In the genomic region with DNA sequence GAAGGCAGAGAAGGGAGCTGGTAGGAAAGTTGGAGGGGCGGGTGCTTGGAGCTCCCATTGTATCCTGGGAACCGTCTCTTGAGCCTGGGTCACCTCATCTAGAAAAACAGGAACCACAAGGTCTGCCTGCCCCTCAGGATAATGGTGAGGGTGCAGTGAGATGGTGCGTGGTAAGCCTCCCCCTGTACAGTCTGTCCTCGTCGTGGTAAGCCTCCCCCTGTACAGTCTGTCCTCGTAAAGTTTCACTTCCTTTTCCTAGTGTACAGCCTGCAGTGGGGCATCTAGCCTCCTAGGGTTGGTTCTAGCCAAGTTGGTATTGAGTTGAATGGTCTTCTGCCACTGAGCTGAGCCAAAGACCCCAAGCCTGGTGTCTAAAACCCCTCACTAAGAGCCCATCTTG, we compare ENCODE assay signal across 15 cellular contexts.
A peak's percentile ranks its signal among the peaks of the same experiment; 100 is the strongest.
DNase-seq lines count a peak whose midpoint lies in the region; ATAC-seq and TF ChIP-seq lines count a peak whose summit lies in the region.
"Had no signal": no experiment of that assay in that cellular context is flagged by ENCODE, and none has a peak within 500 bp of the region (broad histone marks: within the 10 kb centered on the region; RNA-seq: fewer than 3 reads in every experiment).

No MANE protein-coding gene starts in this region.

- H3K27me3 ChIP-seq in right atrium auricular region (no peaks in the 10 kb centered on the region), hepatocyte (peaks cover under 1% of the 10 kb centered on the region)
- H3K27me3 ChIP-seq: ovary had no signal

- no peaks in the 10 kb centered on the region for H3K9me3 Mint-ChIP-seq in stimulated activated naive B cell treated with anti-CD40 and anti-IgM and Interleukin-4, amounts not matched to agents 10 μg/mL and 1 μg/mL and 100 μg/mL, for 72 hours
- H3K9me3 Mint-ChIP-seq: activated T-helper 17 cell treated with anti-CD3 and anti-CD28 coated beads, Interleukin-2, amount 50 U/mL, for 72 hours; effector memory CD8-positive, alpha-beta T cell had no signal

- no peak overlapping the region for H3K4me3 Mint-ChIP-seq in stimulated activated naive B cell treated with anti-CD40 and anti-IgM and Interleukin-4, amounts not matched to agents 10 μg/mL and 1 μg/mL and 100 μg/mL, for 72 hours
- H3K4me3 Mint-ChIP-seq: activated T-helper 17 cell treated with anti-CD3 and anti-CD28 coated beads, Interleukin-2, amount 50 U/mL, for 72 hours; effector memory CD8-positive, alpha-beta T cell had no signal

- CTCF ChIA-PET in OCI-LY7 (lab: Charles Lee; ENCODE audit: unreplicated experiment): no interaction called here

- in situ Hi-C loops in KBM-7 (cut with MboI; ENCODE audit: low pct_unique_long_range_greater_than_20kb, low sequenced_read_pairs): no loop called here

- H3K4me1 Mint-ChIP-seq in stimulated activated naive B cell treated with anti-CD40 and anti-IgM and Interleukin-4, amounts not matched to agents 10 μg/mL and 1 μg/mL and 100 μg/mL, for 72 hours: peaks cover 14 to 30% of the 10 kb centered on the region in 2 donors
- H3K4me1 Mint-ChIP-seq: activated T-helper 17 cell treated with anti-CD3 and anti-CD28 coated beads, Interleukin-2, amount 50 U/mL, for 72 hours had no signal

- H4K20me1 ChIP-seq in OCI-LY7 (ENCODE audit: insufficient read depth, low read length) (no peaks in the 10 kb centered on the region), hepatocyte (ENCODE audit: insufficient read depth, poor library complexity, severe bottlenecking) (no peaks in the 10 kb centered on the region)

- H3K79me2 ChIP-seq in OCI-LY7 (ENCODE audit: insufficient read depth, low read depth, low read length): no peaks in the 10 kb centered on the region
- no peaks in the 10 kb centered on the region for H3K79me2 ChIP-seq in hepatocyte

- H3K27ac Mint-ChIP-seq in stimulated activated naive B cell treated with anti-CD40 and anti-IgM and Interleukin-4, amounts not matched to agents 10 μg/mL and 1 μg/mL and 100 μg/mL, for 72 hours: no peak overlapping the region
- H3K27ac Mint-ChIP-seq: activated T-helper 17 cell treated with anti-CD3 and anti-CD28 coated beads, Interleukin-2, amount 50 U/mL, for 72 hours; effector memory CD8-positive, alpha-beta T cell had no signal

- no peak overlapping the region for H2AFZ ChIP-seq in OCI-LY7 (ENCODE audit: low read length)
- no peak overlapping the region for H2AFZ ChIP-seq in hepatocyte

- H3K9me3 ChIP-seq in OCI-LY7 (ENCODE audit: low read length) (no peaks in the 10 kb centered on the region), right atrium auricular region (no peaks in the 10 kb centered on the region), hepatocyte (ENCODE audit: low read depth) (no peaks in the 10 kb centered on the region)
- H3K9me3 ChIP-seq: ovary, thoracic aorta had no signal

- no TSS peak for BruUV-seq in OCI-LY7 (replicated peaks; lab: Mats Ljungman, UMichigan)

- POLR2A ChIA-PET in OCI-LY7 (lab: Charles Lee): interaction anchor here (0.6 kb wide), 1 partner anchor 135 kb away, joined by 3 read pairs; no protein-coding TSS in a partner anchor

- intact Hi-C loops in OCI-LY7 (cut with micrococcal nuclease; ENCODE audit: unreplicated experiment): no loop called here

- H3K27me3 Mint-ChIP-seq in stimulated activated naive B cell treated with anti-CD40 and anti-IgM and Interleukin-4, amounts not matched to agents 10 μg/mL and 1 μg/mL and 100 μg/mL, for 72 hours: peaks cover 6 to 30% of the 10 kb centered on the region in 2 donors

- no peak overlapping the region for H3K4me3 ChIP-seq in OCI-LY7 (ENCODE audit: low read depth, low read length, poor library complexity, severe bottlenecking)
- H3K4me3 ChIP-seq in right atrium auricular region: no peak overlapping the region
- H3K4me3 ChIP-seq in hepatocyte: no peak overlapping the region
- H3K4me3 ChIP-seq: ovary, thoracic aorta had no signal

- H3K4me1 ChIP-seq in OCI-LY7 (ENCODE audit: insufficient read depth, low read length, poor library complexity, severe bottlenecking): peaks cover 34% of the 10 kb centered on the region
- H3K4me1 ChIP-seq in right atrium auricular region: peaks cover 0 to 4% of the 10 kb centered on the region in 2 donors
- H3K4me1 ChIP-seq in hepatocyte (ENCODE audit: insufficient read depth): no peaks in the 10 kb centered on the region

- 63% methylated on average over 5 of the region's 6 CpGs for WGBS in hepatocyte (ENCODE audit: low lambda C conversion rate, missing lambda C conversion rate)

- DNase-seq in KBM-7 (peak; percentile 45), OCI-LY7 (ENCODE audit: low spot score) (peak; percentile 65), right atrium auricular region (ENCODE audit: low spot score) (peak; percentile 66), hepatocyte (ENCODE audit: low spot score) (no peak), ureter (ENCODE audit: low spot score) (no peak)
- peak; percentile 1 for DNase-seq in stimulated activated naive B cell treated with anti-CD40 and anti-IgM and Interleukin-4, amounts not matched to agents 10 μg/mL and 1 μg/mL and 100 μg/mL, for 72 hours
- DNase-seq in stimulated activated CD4-positive, alpha-beta T cell treated with anti-CD3 and anti-CD28 coated beads, Interleukin-2, amount 100 ng/mL, for 24 hours: no peak
- DNase-seq: effector memory CD8-positive, alpha-beta T cell; NCI-H1417; ovary; stimulated activated CD4-positive, alpha-beta T cell treated with anti-CD3 and anti-CD28 coated beads, Interleukin-4, amount 100 ng/mL, for 4 hours; stimulated activated CD8-positive, alpha-beta memory T cell treated with anti-CD3 and anti-CD28 coated beads, Interleukin-4, amount 100 ng/mL, for 48 hours had no signal

- H3K36me3 Mint-ChIP-seq in stimulated activated naive B cell treated with anti-CD40 and anti-IgM and Interleukin-4, amounts not matched to agents 10 μg/mL and 1 μg/mL and 100 μg/mL, for 72 hours: no peaks in the 10 kb centered on the region

- H3K4me2 ChIP-seq in OCI-LY7 (ENCODE audit: low read length) (peak overlapping the region; percentile 31; the same call in 1 of the 2 replicates), hepatocyte (no peak overlapping the region)

- H3K9me2 ChIP-seq in OCI-LY7 (ENCODE audit: insufficient read depth, low read length): no peaks in the 10 kb centered on the region
- H3K9me2 ChIP-seq in hepatocyte (replicated peaks; ENCODE audit: insufficient read depth): no peaks in the 10 kb centered on the region

- ATAC-seq in stimulated activated naive B cell treated with anti-CD40 and anti-IgM and Interleukin-4, amounts not matched to agents 10 μg/mL and 1 μg/mL and 100 μg/mL, for 72 hours (replicated peaks): peak; percentile 97 to 99
- no peak for ATAC-seq in HG03565 (IDR thresholded peaks at IDR 0.05; ENCODE audit: unreplicated experiment)
- ATAC-seq: activated T-helper 17 cell treated with anti-CD3 and anti-CD28 coated beads, Interleukin-2, amount 50 U/mL, for 72 hours; effector memory CD8-positive, alpha-beta T cell had no signal

- no peak overlapping the region for H3K27ac ChIP-seq in OCI-LY7 (ENCODE audit: low read depth, low read length, poor library complexity, severe bottlenecking)
- no peak overlapping the region for H3K27ac ChIP-seq in right atrium auricular region
- H3K27ac ChIP-seq in hepatocyte: no peak overlapping the region
- H3K27ac ChIP-seq: ovary, thoracic aorta had no signal

- TF ChIP-seq CTCF in OCI-LY7 (conservative IDR thresholded peaks at IDR 0.05; ENCODE audit: low read length): no peak
- no peak for TF ChIP-seq CTCF in right atrium auricular region (IDR thresholded peaks at IDR 0.05)
- no peak for TF ChIP-seq CTCF in hepatocyte (IDR thresholded peaks at IDR 0.05; ENCODE audit: poor library complexity)

- no peaks in the 10 kb centered on the region for H3K36me3 ChIP-seq in OCI-LY7 (ENCODE audit: insufficient read depth, low read length)
- H3K36me3 ChIP-seq in right atrium auricular region: no peaks in the 10 kb centered on the region
- no peaks in the 10 kb centered on the region for H3K36me3 ChIP-seq in hepatocyte (replicated peaks; ENCODE audit: insufficient read depth, low read depth)
- H3K36me3 ChIP-seq: ovary, thoracic aorta had no signal

Comparison
In these comparisons a context has a peak if more than half of its experiments do, and no peak if none do; other contexts are left out.
1. DNase-seq: peak in KBM-7 (single experiment), OCI-LY7 (single experiment), right atrium auricular region (single experiment) and stimulated activated naive B cell treated with anti-CD40 and anti-IgM and Interleukin-4, amounts not matched to agents 10 μg/mL and 1 μg/mL and 100 μg/mL, for 72 hours (single experiment); none in hepatocyte (single experiment), ureter (single experiment) and stimulated activated CD4-positive, alpha-beta T cell treated with anti-CD3 and anti-CD28 coated beads, Interleukin-2, amount 100 ng/mL, for 24 hours (0 of 2).